22 cellular contexts compared by ENCODE assay signal in the genomic region with DNA sequence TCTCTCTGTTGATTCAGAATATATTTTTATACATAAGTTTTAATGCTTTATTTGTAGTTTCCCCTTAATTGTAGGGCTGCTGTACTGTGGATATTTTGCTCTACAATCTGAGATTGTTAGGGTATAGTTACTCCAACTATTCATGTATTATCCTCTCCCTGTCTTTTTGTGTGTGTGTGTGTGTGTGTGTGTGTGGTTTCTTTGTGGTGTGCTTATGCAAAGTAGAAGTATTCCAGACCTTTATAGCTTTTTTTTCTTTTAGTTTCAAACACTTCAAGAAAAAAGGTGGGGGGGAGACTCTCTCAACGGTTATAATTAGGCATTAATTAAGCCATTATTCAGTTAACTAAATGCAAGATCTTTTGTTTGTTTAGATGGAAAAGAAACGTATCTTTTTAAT.
DNase-seq lines count a peak whose midpoint lies in the region; ATAC-seq and TF ChIP-seq lines count a peak whose summit lies in the region.
"Had no signal": no experiment of that assay in that cellular context is flagged by ENCODE, and none has a peak within 500 bp of the region (broad histone marks: within the 10 kb centered on the region; RNA-seq: fewer than 3 reads in every experiment).

No MANE protein-coding gene starts in this region.

- peaks cover 98% of the 10 kb centered on the region for H3K79me2 ChIP-seq in DOHH2 (ENCODE audit: control insufficient read depth, low read length)

- H3K36me3 ChIP-seq in DOHH2 (ENCODE audit: control insufficient read depth, low read length) = peaks cover 36% of the 10 kb centered on the region
- H3K36me3 ChIP-seq: HAP-1 had no signal

- H3K4me2 ChIP-seq in DOHH2 (ENCODE audit: low read length) = peak overlapping the region; percentile 74
- H3K4me2 ChIP-seq: A549, PC-9 had no signal

- peaks cover 96% of the 10 kb centered on the region for H3K4me1 ChIP-seq in DOHH2 (ENCODE audit: control insufficient read depth, low read length)

- H3K4me3 ChIP-seq in DOHH2 (ENCODE audit: low read length) (peak overlapping the region; percentile 63), coronary artery (no peak overlapping the region)
- H3K4me3 ChIP-seq: A549, HAP-1, PC-9 had no signal

- peak; percentile 43 to 49 for DNase-seq in NCI-H526 (lab: John Stamatoyannopoulos, UW)
- peak; percentile 23 for DNase-seq in astrocyte of the hippocampus (ENCODE audit: low read depth, low spot score)
- no peak for DNase-seq in coronary artery (ENCODE audit: low spot score)
- no peak for DNase-seq in activated effector memory CD4-positive, alpha-beta T cell treated with Interleukin-2 at 50 U/mL for 16 hours
- no peak for DNase-seq in NOMO-1 treated with dmso at 0.1 percent for 144 hours (lab: John Stamatoyannopoulos, UW; ENCODE audit: unreplicated experiment)
- DNase-seq in NCI-H2227 (lab: John Stamatoyannopoulos, UW; ENCODE audit: unreplicated experiment) = no peak
- DNase-seq: CD8-positive, alpha-beta T cell; EL; NCI-H1105; NCI-H146; NCI-H2029; NCI-H226; NCI-H510A treated with DMSO at 0.1 percent for 48 hours; NCI-H82; PC-9; SHP77; SW 1271; T-helper 17 cell had no signal

- no peaks in the 10 kb centered on the region for H3K27me3 ChIP-seq in DOHH2 (ENCODE audit: control insufficient read depth, low read length)

- peaks cover 12% of the 10 kb centered on the region for H3F3A ChIP-seq in DOHH2 (ENCODE audit: control insufficient read depth, insufficient read depth)

- no peaks in the 10 kb centered on the region for H3K9me3 ChIP-seq in DOHH2 (ENCODE audit: control insufficient read depth, insufficient read depth, low read length)
- H3K9me3 ChIP-seq: A549, HAP-1 had no signal

- H3K9me2 ChIP-seq in DOHH2 (replicated peaks; ENCODE audit: control insufficient read depth, low read length) = no peaks in the 10 kb centered on the region

- H3K27ac ChIP-seq in DOHH2 (ENCODE audit: low read depth, low read length) = peak overlapping the region; percentile 75
- H3K27ac ChIP-seq in coronary artery = no peak overlapping the region
- H3K27ac ChIP-seq: A549, PC-9 had no signal

- ATAC-seq in GM19324 (IDR thresholded peaks at IDR 0.05; ENCODE audit: low FRiP score, unreplicated experiment) = peak; percentile 5
- ATAC-seq: A549 had no signal

- peaks cover 13% of the 10 kb centered on the region for H4K20me1 ChIP-seq in DOHH2 (ENCODE audit: control insufficient read depth, insufficient read depth, low read depth, low read length)

- TF ChIP-seq CTCF in DOHH2 (IDR thresholded peaks at IDR 0.05; ENCODE audit: low read depth, low read length, poor library complexity, severe bottlenecking) (no peak), coronary artery (IDR thresholded peaks at IDR 0.05) (no peak)

Comparison
In these comparisons a context has a peak if more than half of its experiments do, and no peak if none do; other contexts are left out.
1. DNase-seq: peak in NCI-H526 (2 of 2) and astrocyte of the hippocampus (single experiment); none in coronary artery (single experiment), activated effector memory CD4-positive, alpha-beta T cell treated with Interleukin-2 at 50 U/mL for 16 hours (single experiment), NOMO-1 treated with dmso at 0.1 percent for 144 hours (single experiment) and NCI-H2227 (single experiment).